ENCODE assay signal across 24 cellular contexts in genomic region chr20:46666818-46667515, GRCh38. TPM values are rescaled to one million over a fixed set of nuclear protein-coding genes. Genes with fewer than 3 reads are reported as not detected.
A peak's percentile ranks its signal among the peaks of the same experiment; 100 is the strongest.
DNase-seq lines count a peak whose midpoint lies in the region; ATAC-seq, FAIRE-seq and TF ChIP-seq lines count a peak whose summit lies in the region.
"Had no signal": no experiment of that assay in that cellular context is flagged by ENCODE, and none has a peak within 500 bp of the region (broad histone marks: within the 10 kb centered on the region; RNA-seq: fewer than 3 reads in every experiment).

No MANE protein-coding gene starts in this region.

- peak; percentile 30 for DNase-seq in HuH-7 (ENCODE audit: low spot score)
- no peak for DNase-seq in WTC11 (ENCODE audit: low spot score)
- peak; percentile 100 for DNase-seq in HepG2 (ENCODE audit: low spot score)
- DNase-seq in HEK293T (ENCODE audit: extremely low spot score): no peak
- no peak for DNase-seq in activated CD8-positive, alpha-beta memory T cell treated with anti-CD3 and anti-CD28 coated beads for 24 hours
- no peak for DNase-seq in left colon
- DNase-seq: ACHN; BE2C; C1 segment of cervical spinal cord; CD4-positive, CD25-positive, alpha-beta regulatory T cell; CD8-positive, alpha-beta memory T cell; COR-L47; DMS 273 treated with DMSO at 0.1 percent for 48 hours; DMS53; DND-41; EL; H9 had no signal

- H3K36me3 Mint-ChIP-seq in WTC11: peaks cover 37% of the 10 kb centered on the region
- H3K36me3 Mint-ChIP-seq: IgD-negative memory B cell had no signal

- no TSS peak for BruUV-seq in HepG2 (replicated peaks; lab: Mats Ljungman, UMichigan)

- H3K4me3 Mint-ChIP-seq in WTC11: no peak overlapping the region
- H3K4me3 Mint-ChIP-seq: CD4-positive, CD25-positive, alpha-beta regulatory T cell; CD8-positive, alpha-beta memory T cell; H9; IgD-negative memory B cell had no signal

- no peak for ATAC-seq in WTC11
- peak; percentile 90 for ATAC-seq in HepG2
- no peak for ATAC-seq in left colon
- ATAC-seq: GM12878 had no signal

- peak; percentile 71 for TF ChIP-seq RAD21 in HepG2 (CRISPR knock-in tag; IDR thresholded peaks at IDR 0.05)

- H3K4me3 ChIP-seq in HepG2 (replicated peaks in 1 of 3; ENCODE audit: insufficient read depth in 1 of 3, low read depth in 2 of 3, low read length in 3 of 3): no peak overlapping the region; a peak in 1 of 6 replicates
- H3K4me3 ChIP-seq: GM12878 had no signal

- TF ChIP-seq POLR2A in HepG2 (IDR thresholded peaks at IDR 0.05; ENCODE audit: insufficient read depth in 1 of 2, low read depth in 2 of 2, low read length in 2 of 2): no peak

- H3K79me2 ChIP-seq in HepG2 (ENCODE audit: insufficient read depth, low read length): no peaks in the 10 kb centered on the region

- FAIRE-seq in HepG2 (lab: Jason Lieb, UNC): peak; percentile 97
- FAIRE-seq: A204.1, GM12878, GM19239, H1 had no signal

- no peaks in the 10 kb centered on the region for H3K27me3 Mint-ChIP-seq in WTC11 (ENCODE audit: low read depth)
- H3K27me3 Mint-ChIP-seq: CD4-positive, CD25-positive, alpha-beta regulatory T cell had no signal

- TF ChIP-seq CTCF in WTC11 (IDR thresholded peaks at IDR 0.05) (no peak), HepG2 (CRISPR knock-in tag; IDR thresholded peaks at IDR 0.05) (no peak)

- H4K20me1 ChIP-seq in HepG2 (ENCODE audit: insufficient read depth, low read length): no peaks in the 10 kb centered on the region

- H3K9me3 ChIP-seq in HepG2 (ENCODE audit: low read length): peaks cover 30% of the 10 kb centered on the region
- H3K9me3 ChIP-seq: BE2C had no signal

- no peaks in the 10 kb centered on the region for H3K4me1 Mint-ChIP-seq in WTC11
- H3K4me1 Mint-ChIP-seq: CD4-positive, CD25-positive, alpha-beta regulatory T cell; CD8-positive, alpha-beta memory T cell; H9; IgD-negative memory B cell had no signal

- POLR2A ChIA-PET in WTC11 (lab: Charles Lee): no interaction called here
- POLR2A ChIA-PET in HepG2 (lab: Yijun Ruan, JAX): interaction anchor here (0.9 to 2.1 kb wide), 19 partner anchors 9 to 692 kb away, joined by 3 to 23 read pairs (median 4); partner anchors contain the start of genes SLC13A3 and TP53RK
- POLR2A ChIA-PET in HEK293T (lab: Yijun Ruan, JAX): no interaction called here

- CTCF ChIA-PET in WTC11 (lab: Charles Lee): no interaction called here
- CTCF ChIA-PET in HepG2 (lab: Yijun Ruan, JAX; ENCODE audit: low intra/inter-chr PET ratio, low total read pairs): no interaction called here
- CTCF ChIA-PET in HEK293T (lab: Yijun Ruan, JAX): no interaction called here

- H3K27ac Mint-ChIP-seq in WTC11: no peak overlapping the region
- H3K27ac Mint-ChIP-seq: CD4-positive, CD25-positive, alpha-beta regulatory T cell; CD8-positive, alpha-beta memory T cell; H9; IgD-negative memory B cell had no signal

- H3K27me3 ChIP-seq in HepG2 (ENCODE audit: control insufficient read depth in 1 of 2, insufficient read depth in 2 of 2, low read length in 2 of 2): no peaks in the 10 kb centered on the region
- H3K27me3 ChIP-seq: BE2C had no signal

- intact Hi-C loops in HepG2 (cut with micrococcal nuclease; ENCODE audit: unreplicated experiment) (loop anchor here (2.0 kb wide), 1 partner anchor 16 kb away; the partner anchor contains the start of gene SLC13A3), left colon (cut with DNase I, micrococcal nuclease) (loop anchor here in 1 of 2 donors (10.0 kb wide), 1 partner anchor 62 kb away; no protein-coding TSS in a partner anchor)

- peak overlapping the region; percentile 44 for H3K4me2 ChIP-seq in HepG2 (ENCODE audit: low read depth, low read length)

- H3K9me3 Mint-ChIP-seq in WTC11: peaks cover 23% of the 10 kb centered on the region

- peaks cover 86% of the 10 kb centered on the region for H3K4me1 ChIP-seq in HepG2 (ENCODE audit: insufficient read depth, low read length)
- H3K4me1 ChIP-seq: BE2C had no signal

- WGBS in HepG2 (ENCODE audit: low lambda C conversion rate): under 1% methylated on average over 6 of the region's 6 CpGs

- in situ Hi-C loops in HepG2 (cut with HindIII; ENCODE audit: extremely low pct_ligation_motif_present, low pct_unique_long_range_greater_than_20kb): no loop called here

- peak; percentile 100 for TF ChIP-seq EP300 in HepG2 (IDR thresholded peaks at IDR 0.05; ENCODE audit: low read depth in 2 of 2, low read length in 2 of 2)
- peak; percentile 100 for TF ChIP-seq EP300 in HepG2 (CRISPR knock-in tag; IDR thresholded peaks at IDR 0.05; ENCODE audit: borderline replicate concordance)

- no peak overlapping the region for H2AFZ ChIP-seq in HepG2 (ENCODE audit: low read length)

- H3K36me3 ChIP-seq in HepG2 (replicated peaks in 1 of 2; ENCODE audit: control insufficient read depth in 1 of 2, insufficient read depth in 2 of 2, low read length in 2 of 2): no peaks in the 10 kb centered on the region
- H3K36me3 ChIP-seq: BE2C had no signal

- H3K9ac ChIP-seq in HepG2 (ENCODE audit: insufficient read depth, low read depth, low read length): peak overlapping the region; percentile 20

- H3K27ac ChIP-seq in HepG2 (ENCODE audit: extremely low read length, insufficient read depth, low read length): peak overlapping the region; percentile 84

RNA-seq across cellular contexts. Expression of gene SLC13A3, which starts 15.7 kb away (rescaled TPM):
- total RNA-seq in WTC11 (2021): 10.6 to 13.5 TPM (median 11.9 TPM) in 3 replicates
- total RNA-seq in HepG2 (2016; rRNA removed; fragmentation: Illumina TruSeq; extraction: Trizol): 27.9 and 66.5 TPM in 2 replicates
- total RNA-seq in HepG2 (2016; cell fraction: cytosol; rRNA removed; fragmentation: Illumina TruSeq; extraction: Trizol; ENCODE audit: low read depth): 23.8 and 30.4 TPM in 2 replicates
- 29.2 and 65.4 TPM in 2 replicates for total RNA-seq in HepG2 (2016; cell fraction: insoluble cytoplasmic fraction; rRNA removed; fragmentation: Illumina TruSeq; extraction: Trizol)
- total RNA-seq in HepG2 (2016; cell fraction: membrane; rRNA removed; fragmentation: Illumina TruSeq; extraction: Trizol): 25.6 and 35.7 TPM in 2 replicates
- total RNA-seq in HepG2 (2016; cell fraction: nucleus; rRNA removed; fragmentation: Illumina TruSeq; extraction: Trizol): 59.9 and 65.1 TPM in 2 replicates
- polyA plus RNA-seq in HepG2 (2011; rRNA removed): 63.3 and 76.0 TPM in 2 replicates
- 40.8 and 74.9 TPM in 2 replicates for polyA plus RNA-seq in HepG2 (2011; cell fraction: cytosol; rRNA removed)
- 88.1 and 138 TPM in 2 replicates for polyA plus RNA-seq in HepG2 (2011; cell fraction: nucleus; rRNA removed)
- 42.2 and 59.1 TPM in 2 replicates for polyA plus RNA-seq in HepG2 (2012)
- polyA plus RNA-seq in HepG2 (2016; cell fraction: cytosol; fragmentation: Illumina TruSeq; extraction: Trizol; ENCODE audit: low read depth): 25.1 and 35.1 TPM in 2 replicates
- polyA plus RNA-seq in HepG2 (2016; cell fraction: insoluble cytoplasmic fraction; fragmentation: Illumina TruSeq; extraction: Trizol; ENCODE audit: low read depth): 30.5 and 31.8 TPM in 2 replicates
- polyA plus RNA-seq in HepG2 (2016; cell fraction: membrane; fragmentation: Illumina TruSeq; extraction: Trizol; ENCODE audit: low read depth): 24.6 and 30.2 TPM in 2 replicates
- 99.0 and 99.2 TPM in 2 replicates for polyA plus RNA-seq in HepG2 (2016; cell fraction: nucleus; fragmentation: Illumina TruSeq; extraction: Trizol; ENCODE audit: insufficient read depth, low read depth)
- 0.42 and 193 TPM in 2 replicates for polyA minus RNA-seq in HepG2 (2011; rRNA and poly(A)+ RNA removed; ENCODE audit: low replicate concordance)
- polyA minus RNA-seq in HepG2 (2011; cell fraction: cytosol; rRNA and poly(A)+ RNA removed): 32.3 and 43.5 TPM in 2 replicates
- 50.4 and 63.9 TPM in 2 replicates for polyA minus RNA-seq in HepG2 (2011; cell fraction: nucleus; rRNA and poly(A)+ RNA removed)
- total RNA-seq in left colon: under 1 TPM; 0.39 to 0.92 TPM
- total RNA-seq: G401, HT-29 had no signal
- polyA plus RNA-seq: CD4-positive, CD25-positive, alpha-beta regulatory T cell; CD8-positive, alpha-beta memory T cell; IgD-negative memory B cell had no signal

RNA-seq across cellular contexts. Expression of gene TP53RK, which starts 22.3 kb away (rescaled TPM):
- total RNA-seq in WTC11 (2021) (11.9 to 13.4 TPM (median 12.4 TPM) in 3 replicates), HepG2 (2016; rRNA removed; fragmentation: Illumina TruSeq; extraction: Trizol) (25.5 and 31.0 TPM in 2 replicates), left colon (1 to 10 TPM; 7.9 to 9.5 TPM)
- 5.6 and 7.0 TPM in 2 replicates for total RNA-seq in HepG2 (2016; cell fraction: cytosol; rRNA removed; fragmentation: Illumina TruSeq; extraction: Trizol; ENCODE audit: low read depth)
- total RNA-seq in HepG2 (2016; cell fraction: insoluble cytoplasmic fraction; rRNA removed; fragmentation: Illumina TruSeq; extraction: Trizol): 26.0 and 33.1 TPM in 2 replicates
- total RNA-seq in HepG2 (2016; cell fraction: membrane; rRNA removed; fragmentation: Illumina TruSeq; extraction: Trizol): 12.6 and 14.4 TPM in 2 replicates
- total RNA-seq in HepG2 (2016; cell fraction: nucleus; rRNA removed; fragmentation: Illumina TruSeq; extraction: Trizol): 15.4 and 17.9 TPM in 2 replicates
- 11.3 and 12.9 TPM in 2 replicates for polyA plus RNA-seq in HepG2 (2011; rRNA removed)
- 9.0 and 10.2 TPM in 2 replicates for polyA plus RNA-seq in HepG2 (2011; cell fraction: cytosol; rRNA removed)
- polyA plus RNA-seq in HepG2 (2011; cell fraction: nucleus; rRNA removed): 4.4 and 5.3 TPM in 2 replicates
- polyA plus RNA-seq in HepG2 (2012): 10.7 and 12.3 TPM in 2 replicates
- 3.9 and 4.7 TPM in 2 replicates for polyA plus RNA-seq in HepG2 (2016; cell fraction: cytosol; fragmentation: Illumina TruSeq; extraction: Trizol; ENCODE audit: low read depth)
- polyA plus RNA-seq in HepG2 (2016; cell fraction: insoluble cytoplasmic fraction; fragmentation: Illumina TruSeq; extraction: Trizol; ENCODE audit: low read depth): 28.1 and 30.7 TPM in 2 replicates
- 7.3 and 9.0 TPM in 2 replicates for polyA plus RNA-seq in HepG2 (2016; cell fraction: membrane; fragmentation: Illumina TruSeq; extraction: Trizol; ENCODE audit: low read depth)
- 18.2 and 18.6 TPM in 2 replicates for polyA plus RNA-seq in HepG2 (2016; cell fraction: nucleus; fragmentation: Illumina TruSeq; extraction: Trizol; ENCODE audit: insufficient read depth, low read depth)
- polyA minus RNA-seq in HepG2 (2011; rRNA and poly(A)+ RNA removed; ENCODE audit: low replicate concordance): 9.2 and 11.2 TPM in 2 replicates
- polyA minus RNA-seq in HepG2 (2011; cell fraction: cytosol; rRNA and poly(A)+ RNA removed): 10.6 and 11.6 TPM in 2 replicates
- polyA minus RNA-seq in HepG2 (2011; cell fraction: nucleus; rRNA and poly(A)+ RNA removed): 12.6 and 13.1 TPM in 2 replicates

RNA-seq across cellular contexts. Expression of gene SLC2A10, which starts 42.5 kb away (rescaled TPM):
- total RNA-seq in WTC11 (2021) (8.0 to 12.0 TPM (median 10.8 TPM) in 3 replicates), HepG2 (2016; rRNA removed; fragmentation: Illumina TruSeq; extraction: Trizol) (9.6 and 16.0 TPM in 2 replicates), left colon (10 to 100 TPM; 29.1 to 29.6 TPM)
- 12.4 and 15.5 TPM in 2 replicates for total RNA-seq in HepG2 (2016; cell fraction: cytosol; rRNA removed; fragmentation: Illumina TruSeq; extraction: Trizol; ENCODE audit: low read depth)
- 7.8 and 15.9 TPM in 2 replicates for total RNA-seq in HepG2 (2016; cell fraction: insoluble cytoplasmic fraction; rRNA removed; fragmentation: Illumina TruSeq; extraction: Trizol)
- total RNA-seq in HepG2 (2016; cell fraction: membrane; rRNA removed; fragmentation: Illumina TruSeq; extraction: Trizol): 13.5 and 14.9 TPM in 2 replicates
- 16.7 and 19.1 TPM in 2 replicates for total RNA-seq in HepG2 (2016; cell fraction: nucleus; rRNA removed; fragmentation: Illumina TruSeq; extraction: Trizol)
- polyA plus RNA-seq in HepG2 (2011; rRNA removed): 16.7 and 18.4 TPM in 2 replicates
- polyA plus RNA-seq in HepG2 (2011; cell fraction: cytosol; rRNA removed): 13.3 and 15.0 TPM in 2 replicates
- polyA plus RNA-seq in HepG2 (2011; cell fraction: nucleus; rRNA removed): 17.7 and 19.3 TPM in 2 replicates
- polyA plus RNA-seq in HepG2 (2012): 9.6 and 17.7 TPM in 2 replicates
- 13.4 and 16.9 TPM in 2 replicates for polyA plus RNA-seq in HepG2 (2016; cell fraction: cytosol; fragmentation: Illumina TruSeq; extraction: Trizol; ENCODE audit: low read depth)
- 8.0 and 9.1 TPM in 2 replicates for polyA plus RNA-seq in HepG2 (2016; cell fraction: insoluble cytoplasmic fraction; fragmentation: Illumina TruSeq; extraction: Trizol; ENCODE audit: low read depth)
- polyA plus RNA-seq in HepG2 (2016; cell fraction: membrane; fragmentation: Illumina TruSeq; extraction: Trizol; ENCODE audit: low read depth): 10.5 and 11.4 TPM in 2 replicates
- 19.6 and 21.1 TPM in 2 replicates for polyA plus RNA-seq in HepG2 (2016; cell fraction: nucleus; fragmentation: Illumina TruSeq; extraction: Trizol; ENCODE audit: insufficient read depth, low read depth)
- polyA minus RNA-seq in HepG2 (2011; rRNA and poly(A)+ RNA removed; ENCODE audit: low replicate concordance): 56.1 TPM in 1 of 2 replicates, not detected in the other
- polyA minus RNA-seq in HepG2 (2011; cell fraction: cytosol; rRNA and poly(A)+ RNA removed): 17.8 and 20.0 TPM in 2 replicates
- polyA minus RNA-seq in HepG2 (2011; cell fraction: nucleus; rRNA and poly(A)+ RNA removed): 22.7 and 27.8 TPM in 2 replicates
- total RNA-seq: CD4-positive, CD25-positive, alpha-beta regulatory T cell; CD8-positive, alpha-beta memory T cell; GM12878 had no signal
- polyA plus RNA-seq: CD4-positive, CD25-positive, alpha-beta regulatory T cell; GM12878; IgD-negative memory B cell had no signal

Comparison
In these comparisons a context has a peak if more than half of its experiments do, and no peak if none do; other contexts are left out.
1. DNase-seq: peak in HuH-7 (single experiment) and HepG2 (single experiment); none in WTC11 (single experiment), HEK293T (single experiment), activated CD8-positive, alpha-beta memory T cell treated with anti-CD3 and anti-CD28 coated beads for 24 hours (single experiment) and left colon (0 of 2).